16 cellular contexts compared by ENCODE assay signal in genomic region chr19:12546903-12547302, GRCh38. TPM values are rescaled to one million over a fixed set of nuclear protein-coding genes. Genes with fewer than 3 reads are reported as not detected.
DNase-seq lines count a peak whose midpoint lies in the region; ATAC-seq and TF ChIP-seq lines count a peak whose summit lies in the region.
"Had no signal": no experiment of that assay in that cellular context is flagged by ENCODE, and none has a peak within 500 bp of the region (broad histone marks: within the 10 kb centered on the region; RNA-seq: fewer than 3 reads in every experiment).

No MANE protein-coding gene starts in this region.

- H3K36me3 ChIP-seq in CD8-positive, alpha-beta memory T cell (ENCODE audit: insufficient read depth, low read length): peaks cover 4% of the 10 kb centered on the region
- peaks cover 18% of the 10 kb centered on the region for H3K36me3 ChIP-seq in HAP-1 (replicated peaks)

- CTCF ChIA-PET in CD8-positive, alpha-beta memory T cell (lab: Charles Lee): no interaction called here

- H3K27ac Mint-ChIP-seq in activated naive CD4-positive, alpha-beta T cell treated with anti-CD3 and anti-CD28 coated beads, Interleukin-2, amount 50 U/mL, for 24 hours: peak overlapping the region; percentile 68
- peak overlapping the region in 7 of 8 donors; percentile 7 to 93 (median 47) for H3K27ac Mint-ChIP-seq in CD8-positive, alpha-beta memory T cell
- H3K27ac Mint-ChIP-seq in endothelial cell (ENCODE audit: unreplicated experiment): no peak overlapping the region
- H3K27ac Mint-ChIP-seq in stimulated activated memory B cell treated with anti-CD40 and anti-IgM and Interleukin-4, amounts not matched to agents 10 μg/mL and 1 μg/mL and 100 μg/mL, for 72 hours: peak overlapping the region; percentile 1
- H3K27ac Mint-ChIP-seq: GM23338 had no signal

- H3K27ac ChIP-seq in CD8-positive, alpha-beta memory T cell (ENCODE audit: low read depth, low read length): no peak overlapping the region
- H3K27ac ChIP-seq: A549 had no signal

- H3K27me3 Mint-ChIP-seq in activated naive CD4-positive, alpha-beta T cell treated with anti-CD3 and anti-CD28 coated beads, Interleukin-2, amount 50 U/mL, for 24 hours: no peaks in the 10 kb centered on the region
- peaks cover 0 to 2% of the 10 kb centered on the region in 2 donors for H3K27me3 Mint-ChIP-seq in CD8-positive, alpha-beta memory T cell
- H3K27me3 Mint-ChIP-seq in endothelial cell (ENCODE audit: unreplicated experiment): peaks cover 9% of the 10 kb centered on the region
- H3K27me3 Mint-ChIP-seq in stimulated activated memory B cell treated with anti-CD40 and anti-IgM and Interleukin-4, amounts not matched to agents 10 μg/mL and 1 μg/mL and 100 μg/mL, for 72 hours: no peaks in the 10 kb centered on the region

- peaks cover 22% of the 10 kb centered on the region for H3K36me3 Mint-ChIP-seq in activated naive CD4-positive, alpha-beta T cell treated with anti-CD3 and anti-CD28 coated beads, Interleukin-2, amount 50 U/mL, for 24 hours
- peaks cover 15 to 58% (median 23%) of the 10 kb centered on the region in 3 donors for H3K36me3 Mint-ChIP-seq in CD8-positive, alpha-beta memory T cell
- peaks cover 53% of the 10 kb centered on the region for H3K36me3 Mint-ChIP-seq in endothelial cell (ENCODE audit: low read depth, unreplicated experiment)
- peaks cover 59% of the 10 kb centered on the region for H3K36me3 Mint-ChIP-seq in stimulated activated memory B cell treated with anti-CD40 and anti-IgM and Interleukin-4, amounts not matched to agents 10 μg/mL and 1 μg/mL and 100 μg/mL, for 72 hours

- POLR2A ChIA-PET in CD8-positive, alpha-beta memory T cell (lab: Charles Lee): no interaction called here

- no peak for ATAC-seq in stimulated activated memory B cell treated with anti-CD40 and anti-IgM and Interleukin-4, amounts not matched to agents 10 μg/mL and 1 μg/mL and 100 μg/mL, for 72 hours
- ATAC-seq: A549, GM23338 had no signal

- H3K4me3 ChIP-seq in CD8-positive, alpha-beta memory T cell (ENCODE audit: low read length): no peak overlapping the region
- no peak overlapping the region for H3K4me3 ChIP-seq in HAP-1
- H3K4me3 ChIP-seq: A549, GM23338 had no signal

- no peak for TF ChIP-seq CTCF in endothelial cell (IDR thresholded peaks at IDR 0.05; ENCODE audit: unreplicated experiment)

- H3K9me3 Mint-ChIP-seq in activated naive CD4-positive, alpha-beta T cell treated with anti-CD3 and anti-CD28 coated beads, Interleukin-2, amount 50 U/mL, for 24 hours: no peaks in the 10 kb centered on the region
- peaks cover 0 to 4% (median 0%) of the 10 kb centered on the region in 5 donors for H3K9me3 Mint-ChIP-seq in CD8-positive, alpha-beta memory T cell
- H3K9me3 Mint-ChIP-seq in endothelial cell (ENCODE audit: unreplicated experiment): peaks cover 12% of the 10 kb centered on the region
- peaks cover 7% of the 10 kb centered on the region for H3K9me3 Mint-ChIP-seq in stimulated activated memory B cell treated with anti-CD40 and anti-IgM and Interleukin-4, amounts not matched to agents 10 μg/mL and 1 μg/mL and 100 μg/mL, for 72 hours

- no peaks in the 10 kb centered on the region for H3K27me3 ChIP-seq in CD8-positive, alpha-beta memory T cell (ENCODE audit: insufficient read depth, low read length, poor library complexity, severe bottlenecking)
- no peaks in the 10 kb centered on the region for H3K27me3 ChIP-seq in HAP-1 (ENCODE audit: low read depth)

- H3K9me3 ChIP-seq in CD8-positive, alpha-beta memory T cell (ENCODE audit: low read length): no peaks in the 10 kb centered on the region
- peaks cover 4% of the 10 kb centered on the region; the same call in 1 of the 2 replicates for H3K9me3 ChIP-seq in HAP-1

- H3K4me1 Mint-ChIP-seq in activated naive CD4-positive, alpha-beta T cell treated with anti-CD3 and anti-CD28 coated beads, Interleukin-2, amount 50 U/mL, for 24 hours: peaks cover 67% of the 10 kb centered on the region
- H3K4me1 Mint-ChIP-seq in CD8-positive, alpha-beta memory T cell: peaks cover 55 to 80% (median 68%) of the 10 kb centered on the region in 3 donors
- peaks cover 21% of the 10 kb centered on the region for H3K4me1 Mint-ChIP-seq in endothelial cell (ENCODE audit: unreplicated experiment)
- peaks cover 70% of the 10 kb centered on the region for H3K4me1 Mint-ChIP-seq in stimulated activated memory B cell treated with anti-CD40 and anti-IgM and Interleukin-4, amounts not matched to agents 10 μg/mL and 1 μg/mL and 100 μg/mL, for 72 hours

- in situ Hi-C loops in HAP-1 (cut with MboI; ENCODE audit: low sequenced_read_pairs): no loop called here

- H3K4me3 Mint-ChIP-seq in activated naive CD4-positive, alpha-beta T cell treated with anti-CD3 and anti-CD28 coated beads, Interleukin-2, amount 50 U/mL, for 24 hours: no peak overlapping the region
- peak overlapping the region in 5 of 7 donors; percentile 20 to 58 (median 25) for H3K4me3 Mint-ChIP-seq in CD8-positive, alpha-beta memory T cell
- peak overlapping the region; percentile 47 for H3K4me3 Mint-ChIP-seq in endothelial cell (ENCODE audit: unreplicated experiment)
- no peak overlapping the region for H3K4me3 Mint-ChIP-seq in stimulated activated memory B cell treated with anti-CD40 and anti-IgM and Interleukin-4, amounts not matched to agents 10 μg/mL and 1 μg/mL and 100 μg/mL, for 72 hours
- H3K4me3 Mint-ChIP-seq: GM23338 had no signal

- DNase-seq in activated naive CD4-positive, alpha-beta T cell treated with anti-CD3 and anti-CD28 coated beads, Interleukin-2, amount 50 U/mL, for 16 hours: no peak
- DNase-seq in CD8-positive, alpha-beta memory T cell: no peak
- DNase-seq in endothelial cell (ENCODE audit: low spot score) (no peak), middle frontal gyrus (ENCODE audit: extremely low spot score, low spot score) (no peak), HAP-1 (ENCODE audit: low spot score in 2 of 2) (no peak)
- DNase-seq: C1 segment of cervical spinal cord, Caco-2, DMS153, NCI-H1092, NCI-H146, NCI-H2081, NCI-H510A treated with DMSO at 0.1 percent for 48 hours had no signal

- peaks cover 41% of the 10 kb centered on the region for H3K4me1 ChIP-seq in CD8-positive, alpha-beta memory T cell (ENCODE audit: insufficient read depth, low read length)
- H3K4me1 ChIP-seq in HAP-1: no peaks in the 10 kb centered on the region; the same call in 1 of the 2 replicates
- H3K4me1 ChIP-seq: Caco-2 had no signal

RNA-seq across cellular contexts. Expression of gene ZNF564, which starts 4.4 kb away (rescaled TPM):
- total RNA-seq in CD8-positive, alpha-beta memory T cell: 1 to 10 TPM; 7.4 to 8.0 TPM
- 16.7 TPM for polyA plus RNA-seq in CD8-positive, alpha-beta memory T cell
- total RNA-seq in endothelial cell (ENCODE audit: unreplicated experiment): 18.8 TPM

Comparison
In these comparisons a context has a peak if more than half of its experiments do, and no peak if none do; other contexts are left out.
1. H3K4me3 Mint-ChIP-seq: peak in CD8-positive, alpha-beta memory T cell (5 of 7) and endothelial cell (single experiment); none in activated naive CD4-positive, alpha-beta T cell treated with anti-CD3 and anti-CD28 coated beads, Interleukin-2, amount 50 U/mL, for 24 hours (single experiment) and stimulated activated memory B cell treated with anti-CD40 and anti-IgM and Interleukin-4, amounts not matched to agents 10 μg/mL and 1 μg/mL and 100 μg/mL, for 72 hours (single experiment).